Comparison of ENCODE assay signal across 1 cellular context in genomic region chr7:5872326-5872725, GRCh38.
TF ChIP-seq lines count a peak whose summit lies in the region.

No MANE protein-coding gene starts in this region.

TF ChIP-seq in IMR-90, 13 proteins besides CTCF, POLR2A, EP300 and RAD21 (continued from another document):
- no peak for TF ChIP-seq ELK1 (IDR thresholded peaks at IDR 0.05; ENCODE audit: borderline replicate concordance, low read depth, low read length)
